ENCODE assay signal across 8 cellular contexts in the genomic region with DNA sequence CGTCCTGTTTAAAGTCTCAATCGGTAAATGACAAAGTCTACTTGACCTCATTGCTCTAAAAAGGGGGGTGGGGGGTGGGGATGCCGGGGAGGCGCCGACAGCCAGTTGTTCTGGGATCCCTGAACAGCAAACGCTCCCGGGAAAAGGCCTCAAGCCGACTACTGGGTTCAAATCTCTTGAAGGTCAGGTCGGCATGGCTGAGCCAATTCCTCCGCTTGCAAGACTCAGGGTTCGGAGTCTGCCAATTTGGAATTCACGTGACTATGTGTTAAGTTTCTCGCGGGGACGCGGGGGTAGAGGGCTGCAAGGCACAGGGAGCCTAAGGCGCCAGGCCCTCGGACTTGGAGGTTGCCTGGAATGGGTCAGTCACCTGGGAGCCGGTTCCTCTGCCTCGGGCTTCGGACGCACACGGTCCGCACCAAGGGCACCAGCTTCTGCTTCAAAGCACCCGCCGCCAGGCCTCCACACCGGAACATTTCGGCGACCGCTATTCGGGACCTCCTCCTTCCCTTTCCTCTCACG. TPM values are rescaled to one million over a fixed set of nuclear protein-coding genes. Genes with fewer than 3 reads are reported as not detected.
DNase-seq lines count a peak whose midpoint lies in the region; ATAC-seq and TF ChIP-seq lines count a peak whose summit lies in the region.

No MANE protein-coding gene starts in this region.

- peak overlapping the region; percentile 98 for H3K27ac Mint-ChIP-seq in activated T-helper 1 cell treated with anti-CD3 and anti-CD28 coated beads, Interleukin-12 subunit alpha, Interleukin-12 subunit beta, Interleukin-2, Interleukin-4 antibody, amounts not matched to agents 30 ng/mL and 10 ng/mL and 1 ng/mL, durations not matched to agents 14 hours and 24 hours and 36 hours

- H3K4me1 Mint-ChIP-seq in activated T-helper 1 cell treated with anti-CD3 and anti-CD28 coated beads, Interleukin-12 subunit alpha, Interleukin-12 subunit beta, Interleukin-2, Interleukin-4 antibody, amounts not matched to agents 30 ng/mL and 10 ng/mL and 1 ng/mL, durations not matched to agents 14 hours and 24 hours and 36 hours (ENCODE audit: low read depth) = peaks cover 22% of the 10 kb centered on the region

- H3K4me3 Mint-ChIP-seq in activated T-helper 1 cell treated with anti-CD3 and anti-CD28 coated beads, Interleukin-12 subunit alpha, Interleukin-12 subunit beta, Interleukin-2, Interleukin-4 antibody, amounts not matched to agents 30 ng/mL and 10 ng/mL and 1 ng/mL, durations not matched to agents 14 hours and 24 hours and 36 hours = peak overlapping the region; percentile 95

- H3K4me2 ChIP-seq in hepatocyte = peak overlapping the region; percentile 82

- H2AFZ ChIP-seq in hepatocyte = peak overlapping the region; percentile 51

- H3K9me2 ChIP-seq in hepatocyte (replicated peaks; ENCODE audit: insufficient read depth) = no peaks in the 10 kb centered on the region

- no peaks in the 10 kb centered on the region for H3K27me3 Mint-ChIP-seq in activated T-helper 1 cell treated with anti-CD3 and anti-CD28 coated beads, Interleukin-12 subunit alpha, Interleukin-12 subunit beta, Interleukin-2, Interleukin-4 antibody, amounts not matched to agents 30 ng/mL and 10 ng/mL and 1 ng/mL, durations not matched to agents 14 hours and 24 hours and 36 hours (ENCODE audit: insufficient read depth)

- no peak for TF ChIP-seq POLR2A in gastrocnemius medialis (IDR thresholded peaks at IDR 0.05)

- H3K4me1 ChIP-seq in heart right ventricle (peaks cover 0 to 38% (median 8%) of the 10 kb centered on the region in 9 donors), hepatocyte (ENCODE audit: insufficient read depth) (peaks cover 8% of the 10 kb centered on the region), gastrocnemius medialis (peaks cover 11 to 18% of the 10 kb centered on the region in 2 donors)

- intact Hi-C loops in heart right ventricle (cut with DNase I) (loop anchor here in 3 of 10 donors (2.0 to 5.0 kb wide), 3 partner anchors 38 to 83 kb away; no protein-coding TSS in a partner anchor), Right ventricle myocardium inferior (cut with DNase I) (loop anchor here (2.0 kb wide), 1 partner anchor 40 kb away; no protein-coding TSS in a partner anchor), gastrocnemius medialis (cut with DNase I; ENCODE audit: low total_unique reads) (loop anchor here (1.0 to 5.0 kb wide), 3 partner anchors 54 to 183 kb away; partner anchors contain the start of genes BCORL1 and ELF4)
- intact Hi-C loops in activated T-helper 1 cell treated with anti-CD3 and anti-CD28 coated beads, Interleukin-12 subunit alpha, Interleukin-12 subunit beta, Interleukin-2, Interleukin-4 antibody, amounts not matched to agents 30 ng/mL and 10 ng/mL and 1 ng/mL, durations not matched to agents 14 hours and 24 hours and 36 hours (cut with micrococcal nuclease) = loop anchor here (1.0 to 5.0 kb wide), 6 partner anchors 8 to 737 kb away; partner anchors contain the start of genes BCORL1 and ENOX2

- no peaks in the 10 kb centered on the region for H4K20me1 ChIP-seq in hepatocyte (ENCODE audit: insufficient read depth, poor library complexity, severe bottlenecking)

- no peak for TF ChIP-seq CTCF in heart right ventricle (IDR thresholded peaks at IDR 0.05)
- no peak for TF ChIP-seq CTCF in hepatocyte (IDR thresholded peaks at IDR 0.05; ENCODE audit: poor library complexity)
- no peak for TF ChIP-seq CTCF in gastrocnemius medialis (IDR thresholded peaks at IDR 0.05 in 4 of 5, conservative IDR thresholded peaks at IDR 0.05 in 1 of 5)
- no peak for TF ChIP-seq CTCF in GM20000 (IDR thresholded peaks at IDR 0.05; ENCODE audit: extremely low read depth, missing control alignments)

- in situ Hi-C loops in gastrocnemius medialis (cut with MboI; ENCODE audit: low sequenced_read_pairs in 4 of 4) = no loop called here

- no peaks in the 10 kb centered on the region for H3K36me3 ChIP-seq in heart right ventricle
- no peaks in the 10 kb centered on the region for H3K36me3 ChIP-seq in hepatocyte (replicated peaks; ENCODE audit: insufficient read depth, low read depth)
- H3K36me3 ChIP-seq in gastrocnemius medialis = no peaks in the 10 kb centered on the region

- DNase-seq in heart right ventricle (no peak), Right ventricle myocardium inferior (ENCODE audit: missing footprints) (no peak), hepatocyte (ENCODE audit: low spot score) (no peak), gastrocnemius medialis (peak; percentile 20 to 68), GM20000 (ENCODE audit: low spot score) (no peak), GF-D8 (lab: John Stamatoyannopoulos, UW) (no peak)
- no peak for DNase-seq in activated T-helper 1 cell treated with anti-CD3 and anti-CD28 coated beads, Interleukin-12 subunit alpha, Interleukin-12 subunit beta, Interleukin-2, Interleukin-4 antibody, amounts not matched to agents 30 ng/mL and 10 ng/mL and 1 ng/mL, durations not matched to agents 14 hours and 24 hours and 36 hours (ENCODE audit: low spot score)

- H3K9me3 ChIP-seq in heart right ventricle (no peaks in the 10 kb centered on the region), hepatocyte (ENCODE audit: low read depth) (no peaks in the 10 kb centered on the region), gastrocnemius medialis (no peaks in the 10 kb centered on the region)

- H3K4me3 ChIP-seq in heart right ventricle = peak overlapping the region; percentile 44 to 80 (median 71)
- H3K4me3 ChIP-seq in hepatocyte = peak overlapping the region; percentile 40
- H3K4me3 ChIP-seq in gastrocnemius medialis = peak overlapping the region; percentile 62 to 81 (median 74)

- H3K27me3 ChIP-seq in heart right ventricle (no peaks in the 10 kb centered on the region), hepatocyte (no peaks in the 10 kb centered on the region), gastrocnemius medialis (no peaks in the 10 kb centered on the region)

- H3K79me2 ChIP-seq in hepatocyte = peaks cover 35% of the 10 kb centered on the region

- H3K27ac ChIP-seq in heart right ventricle (peak overlapping the region; percentile 69 to 94 (median 90)), hepatocyte (peak overlapping the region; percentile 96), gastrocnemius medialis (peak overlapping the region; percentile 88 to 94 (median 90))

- WGBS in heart right ventricle, 2 donors = 0% methylated on average over 25 to 32 of the region's 32 CpGs
- WGBS in hepatocyte (ENCODE audit: low lambda C conversion rate, missing lambda C conversion rate) = 32% methylated on average over 32 of the region's 32 CpGs

- ATAC-seq in heart right ventricle (peak in 2 of 8 donors; percentile 27 to 51), Right ventricle myocardium inferior (no peak), gastrocnemius medialis (peak; percentile 41 to 67), GM21825 (IDR thresholded peaks at IDR 0.05; ENCODE audit: unreplicated experiment) (no peak)

- H3K9me3 Mint-ChIP-seq in activated T-helper 1 cell treated with anti-CD3 and anti-CD28 coated beads, Interleukin-12 subunit alpha, Interleukin-12 subunit beta, Interleukin-2, Interleukin-4 antibody, amounts not matched to agents 30 ng/mL and 10 ng/mL and 1 ng/mL, durations not matched to agents 14 hours and 24 hours and 36 hours = no peaks in the 10 kb centered on the region

- H3K36me3 Mint-ChIP-seq in activated T-helper 1 cell treated with anti-CD3 and anti-CD28 coated beads, Interleukin-12 subunit alpha, Interleukin-12 subunit beta, Interleukin-2, Interleukin-4 antibody, amounts not matched to agents 30 ng/mL and 10 ng/mL and 1 ng/mL, durations not matched to agents 14 hours and 24 hours and 36 hours (ENCODE audit: low read depth) = no peaks in the 10 kb centered on the region

RNA-seq across cellular contexts. Expression of gene AIFM1, which starts 0.4 kb away (rescaled TPM):
- total RNA-seq in heart right ventricle = 100 to 1,000 TPM in 9 of 10 donors, 10 to 100 TPM in 1; 93.8 to 165 (median 142) TPM
- polyA plus RNA-seq in heart right ventricle = 100 to 1,000 TPM in 1 of 2 donors, 10 to 100 TPM in 1; 99.4 to 114 TPM
- 132 TPM for total RNA-seq in Right ventricle myocardium inferior
- total RNA-seq in activated T-helper 1 cell treated with anti-CD3 and anti-CD28 coated beads, Interleukin-12 subunit alpha, Interleukin-12 subunit beta, Interleukin-2, Interleukin-4 antibody, amounts not matched to agents 30 ng/mL and 10 ng/mL and 1 ng/mL, durations not matched to agents 14 hours and 24 hours and 36 hours = 46.0 and 50.2 TPM in 2 replicates
- total RNA-seq in hepatocyte = 54.9 and 60.0 TPM in 2 replicates
- 65.2 and 70.8 TPM in 2 replicates for polyA plus RNA-seq in hepatocyte
- 10 to 100 TPM; 18.9 to 50.1 (median 30.0) TPM for total RNA-seq in gastrocnemius medialis

RNA-seq across cellular contexts. Expression of gene RAB33A, which starts 6.5 kb away (rescaled TPM):
- 1 to 10 TPM in 8 of 10 donors, under 1 TPM in 2; 0.32 to 4.6 (median 1.6) TPM for total RNA-seq in heart right ventricle
- polyA plus RNA-seq in heart right ventricle = 1 to 10 TPM in 1 of 2 donors, under 1 TPM in 1; 0.22 to 3.6 TPM
- total RNA-seq in Right ventricle myocardium inferior = 0.32 TPM
- total RNA-seq in activated T-helper 1 cell treated with anti-CD3 and anti-CD28 coated beads, Interleukin-12 subunit alpha, Interleukin-12 subunit beta, Interleukin-2, Interleukin-4 antibody, amounts not matched to agents 30 ng/mL and 10 ng/mL and 1 ng/mL, durations not matched to agents 14 hours and 24 hours and 36 hours = 20.5 and 21.5 TPM in 2 replicates
- 2.8 and 3.0 TPM in 2 replicates for total RNA-seq in hepatocyte
- 7.7 and 11.2 TPM in 2 replicates for polyA plus RNA-seq in hepatocyte
- not detected for total RNA-seq in gastrocnemius medialis

RNA-seq across cellular contexts. Expression of gene ELF4, which starts 54.9 kb away (rescaled TPM):
- total RNA-seq in heart right ventricle = 1 to 10 TPM; 1.8 to 8.6 (median 2.7) TPM
- polyA plus RNA-seq in heart right ventricle = 1 to 10 TPM; 1.8 to 4.1 TPM
- 2.8 TPM for total RNA-seq in Right ventricle myocardium inferior
- 26.1 and 26.6 TPM in 2 replicates for total RNA-seq in activated T-helper 1 cell treated with anti-CD3 and anti-CD28 coated beads, Interleukin-12 subunit alpha, Interleukin-12 subunit beta, Interleukin-2, Interleukin-4 antibody, amounts not matched to agents 30 ng/mL and 10 ng/mL and 1 ng/mL, durations not matched to agents 14 hours and 24 hours and 36 hours
- 19.9 and 21.1 TPM in 2 replicates for total RNA-seq in hepatocyte
- polyA plus RNA-seq in hepatocyte = 13.6 and 18.9 TPM in 2 replicates
- 1 to 10 TPM in 3 of 4 donors, under 1 TPM in 1; 0.70 to 2.3 (median 1.4) TPM for total RNA-seq in gastrocnemius medialis

Comparison
In these comparisons a context has a peak if more than half of its experiments do, and no peak if none do; other contexts are left out.
1. ATAC-seq: peak in gastrocnemius medialis (2 of 2); none in Right ventricle myocardium inferior (single experiment) and GM21825 (single experiment).
2. DNase-seq: peak in gastrocnemius medialis (2 of 2); none in heart right ventricle (0 of 2), Right ventricle myocardium inferior (single experiment), activated T-helper 1 cell treated with anti-CD3 and anti-CD28 coated beads, Interleukin-12 subunit alpha, Interleukin-12 subunit beta, Interleukin-2, Interleukin-4 antibody, amounts not matched to agents 30 ng/mL and 10 ng/mL and 1 ng/mL, durations not matched to agents 14 hours and 24 hours and 36 hours (single experiment), hepatocyte (single experiment), GM20000 (single experiment) and GF-D8 (single experiment).
3. Peak in every context shown above with its lines, with median percentiles within 50 percentile points of each other: H3K27ac ChIP-seq and H3K4me3 ChIP-seq.